Comparison of ENCODE assay signal across 21 cellular contexts in genomic region chr21:39377444-39378050, GRCh38. TPM values are rescaled to one million over a fixed set of nuclear protein-coding genes. Genes with fewer than 3 reads are reported as not detected.
DNase-seq lines count a peak whose midpoint lies in the region; ATAC-seq, FAIRE-seq and TF ChIP-seq lines count a peak whose summit lies in the region.
"Had no signal": no experiment of that assay in that cellular context is flagged by ENCODE, and none has a peak within 500 bp of the region (broad histone marks: within the 10 kb centered on the region; RNA-seq: fewer than 3 reads in every experiment).

No MANE protein-coding gene starts in this region.

- H3K36me3 ChIP-seq in astrocyte (ENCODE audit: insufficient read depth, low read length), result no peaks in the 10 kb centered on the region
- H3K36me3 ChIP-seq in kidney epithelial cell (ENCODE audit: control insufficient read depth, insufficient read depth, low read length), result no peaks in the 10 kb centered on the region
- H3K36me3 ChIP-seq: colonic mucosa, esophagus squamous epithelium, Peyer's patch, spleen, uterus had no signal

- H3K4me1 Mint-ChIP-seq in astrocyte (ENCODE audit: low read depth, unreplicated experiment), result peaks cover 2% of the 10 kb centered on the region

- H3K27me3 Mint-ChIP-seq in astrocyte (ENCODE audit: low read depth, unreplicated experiment), result no peaks in the 10 kb centered on the region
- H3K27me3 Mint-ChIP-seq: stimulated activated naive CD8-positive, alpha-beta T cell treated with anti-CD3 and anti-CD28 coated beads, Interleukin-15, Interleukin-2, amounts not matched to agents 100 ng/mL and 50 ng/mL, for 24 hours had no signal

- peak; percentile 12 for DNase-seq in DMS153 (lab: John Stamatoyannopoulos, UW)
- DNase-seq in LoVo (ENCODE audit: low spot score), result peak; percentile 16
- DNase-seq in astrocyte (ENCODE audit: low read depth), result no peak
- DNase-seq in kidney epithelial cell (ENCODE audit: low read depth), result no peak
- no peak for DNase-seq in activated naive CD4-positive, alpha-beta T cell treated with anti-CD3 and anti-CD28 coated beads, Interleukin-2, amount 50 U/mL, for 16 hours
- DNase-seq in NCI-H524 (lab: John Stamatoyannopoulos, UW), result no peak
- DNase-seq in stimulated activated CD4-positive, alpha-beta T cell treated with anti-CD3 and anti-CD28 coated beads, Interleukin-4, amount 100 ng/mL, for 4 hours, result no peak
- DNase-seq: activated CD8-positive, alpha-beta T cell treated with anti-CD3 and anti-CD28 coated beads, Interleukin-2, amount 10 ng/mL, durations not matched to agents 7 days and 5 days; amygdala; Caco-2; colonic mucosa; esophagus squamous epithelium; HFFc6; NCI-H1105 treated with DMSO at 0.1 percent for 48 hours; Peyer's patch; spleen; uterus had no signal

- no peak for TF ChIP-seq CTCF in astrocyte (IDR thresholded peaks at IDR 0.05; ENCODE audit: insufficient read depth, low read depth, low read length)
- peak; percentile 21 for TF ChIP-seq CTCF in kidney epithelial cell (IDR thresholded peaks at IDR 0.05; ENCODE audit: insufficient read depth, low read length, poor library complexity, severe bottlenecking)

- H3K9me3 ChIP-seq in astrocyte (ENCODE audit: insufficient read depth, low read depth, low read length), result no peaks in the 10 kb centered on the region
- H3K9me3 ChIP-seq: Caco-2, colonic mucosa, esophagus squamous epithelium, Peyer's patch, spleen, uterus had no signal

- H3K4me1 ChIP-seq in astrocyte (ENCODE audit: insufficient read depth, low read length), result peaks cover 7% of the 10 kb centered on the region
- H3K4me1 ChIP-seq: Caco-2, parathyroid adenoma had no signal

- no peak overlapping the region for H3K27ac ChIP-seq in astrocyte (ENCODE audit: low read depth, low read length)
- H3K27ac ChIP-seq: colonic mucosa, parathyroid adenoma, Peyer's patch, spleen, uterus had no signal

- no peak overlapping the region for H3K9ac ChIP-seq in astrocyte (ENCODE audit: low read length)
- H3K9ac ChIP-seq: parathyroid adenoma had no signal

- H2AFZ ChIP-seq in astrocyte (ENCODE audit: low read depth, low read length), result peak overlapping the region; percentile 53
- H2AFZ ChIP-seq: parathyroid adenoma had no signal

- H3K27me3 ChIP-seq in astrocyte (ENCODE audit: insufficient read depth, low read length), result no peaks in the 10 kb centered on the region
- H3K27me3 ChIP-seq in kidney epithelial cell (ENCODE audit: control insufficient read depth, insufficient read depth, low read length), result no peaks in the 10 kb centered on the region
- H3K27me3 ChIP-seq: colonic mucosa, Peyer's patch, spleen, uterus had no signal

- H3K79me2 ChIP-seq in astrocyte (ENCODE audit: insufficient read depth, low read length), result peaks cover 8% of the 10 kb centered on the region
- H3K79me2 ChIP-seq: parathyroid adenoma had no signal

- H3K36me3 Mint-ChIP-seq in astrocyte (ENCODE audit: low read depth, unreplicated experiment), result no peaks in the 10 kb centered on the region

- no peak overlapping the region for H3K27ac Mint-ChIP-seq in astrocyte (ENCODE audit: unreplicated experiment)
- H3K27ac Mint-ChIP-seq: activated CD8-positive, alpha-beta T cell treated with anti-CD3 and anti-CD28 coated beads, Interleukin-2, amount 10 ng/mL, durations not matched to agents 7 days and 5 days; HFFc6; stimulated activated naive CD8-positive, alpha-beta T cell treated with anti-CD3 and anti-CD28 coated beads, Interleukin-15, Interleukin-2, amounts not matched to agents 100 ng/mL and 50 ng/mL, for 24 hours had no signal

- no peaks in the 10 kb centered on the region for H3K9me3 Mint-ChIP-seq in astrocyte (ENCODE audit: unreplicated experiment)
- H3K9me3 Mint-ChIP-seq: HFFc6; IgD-negative memory B cell; stimulated activated naive CD8-positive, alpha-beta T cell treated with anti-CD3 and anti-CD28 coated beads, Interleukin-15, Interleukin-2, amounts not matched to agents 100 ng/mL and 50 ng/mL, for 24 hours had no signal

- H3K4me3 Mint-ChIP-seq in astrocyte (ENCODE audit: unreplicated experiment), result no peak overlapping the region
- H3K4me3 Mint-ChIP-seq: activated CD8-positive, alpha-beta T cell treated with anti-CD3 and anti-CD28 coated beads, Interleukin-2, amount 10 ng/mL, durations not matched to agents 7 days and 5 days; HFFc6; stimulated activated naive CD8-positive, alpha-beta T cell treated with anti-CD3 and anti-CD28 coated beads, Interleukin-15, Interleukin-2, amounts not matched to agents 100 ng/mL and 50 ng/mL, for 24 hours had no signal

- no peaks in the 10 kb centered on the region for H4K20me1 ChIP-seq in astrocyte (ENCODE audit: insufficient read depth, low read length)

- H3K4me2 ChIP-seq in astrocyte (ENCODE audit: low read length), result no peak overlapping the region

- no peak overlapping the region for H3K4me3 ChIP-seq in astrocyte (ENCODE audit: insufficient read depth, low read depth, low read length)
- H3K4me3 ChIP-seq in kidney epithelial cell (ENCODE audit: low read depth, low read length), result no peak overlapping the region
- H3K4me3 ChIP-seq: colonic mucosa, esophagus squamous epithelium, Peyer's patch, spleen, uterus had no signal

- no peak for FAIRE-seq in astrocyte (lab: Jason Lieb, UNC)

- ATAC-seq in GM18870 (IDR thresholded peaks at IDR 0.05; ENCODE audit: unreplicated experiment), result no peak
- ATAC-seq: activated CD8-positive, alpha-beta T cell treated with anti-CD3 and anti-CD28 coated beads, Interleukin-2, amount 10 ng/mL, durations not matched to agents 7 days and 5 days had no signal

RNA-seq across cellular contexts. Expression of gene HMGN1, which starts 28.7 kb away (rescaled TPM):
- 259 and 272 TPM in 2 replicates for total RNA-seq in astrocyte
- total RNA-seq in kidney epithelial cell, result 330 and 352 TPM in 2 replicates

Comparison
In these comparisons a context has a peak if more than half of its experiments do, and no peak if none do; other contexts are left out.
1. DNase-seq: peak in DMS153 (single experiment) and LoVo (single experiment); none in astrocyte (single experiment), kidney epithelial cell (single experiment), activated naive CD4-positive, alpha-beta T cell treated with anti-CD3 and anti-CD28 coated beads, Interleukin-2, amount 50 U/mL, for 16 hours (single experiment), NCI-H524 (0 of 2) and stimulated activated CD4-positive, alpha-beta T cell treated with anti-CD3 and anti-CD28 coated beads, Interleukin-4, amount 100 ng/mL, for 4 hours (0 of 2).